16 cellular contexts compared by ENCODE assay signal in genomic region chr14:49019467-49020100, GRCh38.
DNase-seq lines count a peak whose midpoint lies in the region; ATAC-seq, FAIRE-seq and TF ChIP-seq lines count a peak whose summit lies in the region.
"Had no signal": no experiment of that assay in that cellular context is flagged by ENCODE, and none has a peak within 500 bp of the region (broad histone marks: within the 10 kb centered on the region; RNA-seq: fewer than 3 reads in every experiment).

No MANE protein-coding gene starts in this region.

- no peak for TF ChIP-seq CTCF in bronchial epithelial cell (IDR thresholded peaks at IDR 0.05; ENCODE audit: insufficient read depth, low read length, severe bottlenecking)

- H3K4me3 ChIP-seq in bronchial epithelial cell (ENCODE audit: low read depth, low read length) = no peak overlapping the region
- H3K4me3 ChIP-seq: gastrocnemius medialis, Peyer's patch had no signal

- ATAC-seq in GM18498 (IDR thresholded peaks at IDR 0.05; ENCODE audit: unreplicated experiment) (peak; percentile 69), GM21528 (IDR thresholded peaks at IDR 0.05; ENCODE audit: low FRiP score, unreplicated experiment) (peak; percentile 84), HG03354 (IDR thresholded peaks at IDR 0.05; ENCODE audit: poor library complexity, severe bottlenecking, unreplicated experiment) (peak; percentile 91), GM18519 (IDR thresholded peaks at IDR 0.05; ENCODE audit: low FRiP score, unreplicated experiment) (no peak)
- ATAC-seq: gastrocnemius medialis, T-cell had no signal

- no peaks in the 10 kb centered on the region for H3K27me3 ChIP-seq in bronchial epithelial cell (ENCODE audit: control insufficient read depth, insufficient read depth, low read length)
- H3K27me3 ChIP-seq: gastrocnemius medialis, Peyer's patch had no signal

- peak; percentile 32 for FAIRE-seq in bronchial epithelial cell (lab: Jason Lieb, UNC)
- FAIRE-seq: kidney had no signal

- no peaks in the 10 kb centered on the region for H3K36me3 ChIP-seq in bronchial epithelial cell (ENCODE audit: control insufficient read depth, insufficient read depth, low read length)
- H3K36me3 ChIP-seq: gastrocnemius medialis, Peyer's patch had no signal

- DNase-seq in bronchial epithelial cell (ENCODE audit: low read depth) (no peak), NCI-H748 treated with DMSO at 0.1 percent for 48 hours (lab: John Stamatoyannopoulos, UW) (no peak), epidermal melanocyte (ENCODE audit: insufficient read length, low spot score) (no peak), putamen (ENCODE audit: low spot score) (no peak)
- DNase-seq: activated CD4-positive, alpha-beta memory T cell treated with anti-CD3 and anti-CD28 coated beads, Interleukin-2, amount 10 ng/mL, durations not matched to agents 7 days and 5 days; activated gamma-delta T cell; effector memory CD4-positive, alpha-beta T cell; gastrocnemius medialis; kidney; NCI-H2227 treated with DMSO at 0.1 percent for 48 hours; T-cell had no signal
